ENCODE assay signal across 1 cellular context in the genomic region with DNA sequence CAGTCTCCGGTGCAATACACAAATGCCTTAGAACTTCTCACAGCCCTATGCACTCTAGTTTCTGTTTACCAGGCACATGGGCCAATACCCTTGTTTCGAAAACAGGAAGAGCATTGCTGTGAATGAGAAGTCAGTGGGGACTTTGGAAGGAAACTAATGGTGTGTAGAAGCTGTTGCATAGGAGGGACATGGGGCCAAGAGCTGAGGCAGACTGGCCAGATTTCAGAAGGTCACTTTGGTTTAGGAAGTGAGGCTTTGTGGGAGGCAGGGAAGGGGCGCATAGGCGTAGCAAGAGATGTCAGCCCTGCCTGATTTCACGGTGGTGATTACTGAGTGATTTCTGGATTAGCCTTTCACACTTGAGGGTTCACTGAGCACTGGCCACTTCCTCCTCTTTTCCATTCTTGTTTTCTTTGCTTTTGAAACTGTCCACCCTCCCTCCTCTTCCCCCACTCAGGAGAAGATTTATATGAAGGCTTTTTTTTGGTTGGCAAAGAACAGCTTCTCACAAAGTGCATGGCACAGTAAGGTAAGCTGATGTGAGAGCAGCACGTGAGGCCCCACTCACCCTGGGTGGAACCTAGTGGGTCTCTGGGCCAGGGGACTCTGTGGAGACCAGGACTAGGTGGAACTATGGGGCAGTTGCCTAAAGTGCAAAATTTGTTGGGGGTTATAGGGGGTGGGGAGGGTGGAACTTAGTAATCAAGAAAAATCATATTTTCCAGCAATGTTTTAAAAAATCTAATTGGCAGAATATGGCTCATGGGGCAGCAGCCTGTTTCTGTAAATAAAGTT.
TF ChIP-seq lines count a peak whose summit lies in the region.

No MANE protein-coding gene starts in this region.

TF ChIP-seq in GM12878, 131 proteins besides CTCF, POLR2A, EP300 and RAD21 (continued from another document):
- TF ChIP-seq, protein P1, sequence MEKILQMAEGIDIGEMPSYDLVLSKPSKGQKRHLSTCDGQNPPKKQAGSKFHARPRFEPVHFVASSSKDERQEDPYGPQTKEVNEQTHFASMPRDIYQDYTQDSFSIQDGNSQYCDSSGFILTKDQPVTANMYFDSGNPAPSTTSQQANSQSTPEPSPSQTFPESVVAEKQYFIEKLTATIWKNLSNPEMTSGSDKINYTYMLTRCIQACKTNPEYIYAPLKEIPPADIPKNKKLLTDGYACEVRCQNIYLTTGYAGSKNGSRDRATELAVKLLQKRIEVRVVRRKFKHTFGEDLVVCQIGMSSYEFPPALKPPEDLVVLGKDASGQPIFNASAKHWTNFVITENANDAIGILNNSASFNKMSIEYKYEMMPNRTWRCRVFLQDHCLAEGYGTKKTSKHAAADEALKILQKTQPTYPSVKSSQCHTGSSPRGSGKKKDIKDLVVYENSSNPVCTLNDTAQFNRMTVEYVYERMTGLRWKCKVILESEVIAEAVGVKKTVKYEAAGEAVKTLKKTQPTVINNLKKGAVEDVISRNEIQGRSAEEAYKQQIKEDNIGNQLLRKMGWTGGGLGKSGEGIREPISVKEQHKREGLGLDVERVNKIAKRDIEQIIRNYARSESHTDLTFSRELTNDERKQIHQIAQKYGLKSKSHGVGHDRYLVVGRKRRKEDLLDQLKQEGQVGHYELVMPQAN (conservative IDR thresholded peaks at IDR 0.05) = no peak
- peak; percentile 97 for TF ChIP-seq EED (IDR thresholded peaks at IDR 0.05; ENCODE audit: low read depth)
- peak; percentile 51 for TF ChIP-seq MEF2B (IDR thresholded peaks at IDR 0.05; ENCODE audit: partially characterized antibody, poor library complexity, severe bottlenecking)
- TF ChIP-seq WRNIP1 (IDR thresholded peaks at IDR 0.05; ENCODE audit: borderline replicate concordance, low read depth, low read length) = no peak
- TF ChIP-seq, protein P2, sequence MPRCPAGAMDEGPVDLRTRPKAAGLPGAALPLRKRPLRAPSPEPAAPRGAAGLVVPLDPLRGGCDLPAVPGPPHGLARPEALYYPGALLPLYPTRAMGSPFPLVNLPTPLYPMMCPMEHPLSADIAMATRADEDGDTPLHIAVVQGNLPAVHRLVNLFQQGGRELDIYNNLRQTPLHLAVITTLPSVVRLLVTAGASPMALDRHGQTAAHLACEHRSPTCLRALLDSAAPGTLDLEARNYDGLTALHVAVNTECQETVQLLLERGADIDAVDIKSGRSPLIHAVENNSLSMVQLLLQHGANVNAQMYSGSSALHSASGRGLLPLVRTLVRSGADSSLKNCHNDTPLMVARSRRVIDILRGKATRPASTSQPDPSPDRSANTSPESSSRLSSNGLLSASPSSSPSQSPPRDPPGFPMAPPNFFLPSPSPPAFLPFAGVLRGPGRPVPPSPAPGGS (IDR thresholded peaks at IDR 0.05; ENCODE audit: borderline replicate concordance, insufficient read depth, low read depth, low read length, poor library complexity, severe bottlenecking) = peak; percentile 41
- TF ChIP-seq, protein P3, sequence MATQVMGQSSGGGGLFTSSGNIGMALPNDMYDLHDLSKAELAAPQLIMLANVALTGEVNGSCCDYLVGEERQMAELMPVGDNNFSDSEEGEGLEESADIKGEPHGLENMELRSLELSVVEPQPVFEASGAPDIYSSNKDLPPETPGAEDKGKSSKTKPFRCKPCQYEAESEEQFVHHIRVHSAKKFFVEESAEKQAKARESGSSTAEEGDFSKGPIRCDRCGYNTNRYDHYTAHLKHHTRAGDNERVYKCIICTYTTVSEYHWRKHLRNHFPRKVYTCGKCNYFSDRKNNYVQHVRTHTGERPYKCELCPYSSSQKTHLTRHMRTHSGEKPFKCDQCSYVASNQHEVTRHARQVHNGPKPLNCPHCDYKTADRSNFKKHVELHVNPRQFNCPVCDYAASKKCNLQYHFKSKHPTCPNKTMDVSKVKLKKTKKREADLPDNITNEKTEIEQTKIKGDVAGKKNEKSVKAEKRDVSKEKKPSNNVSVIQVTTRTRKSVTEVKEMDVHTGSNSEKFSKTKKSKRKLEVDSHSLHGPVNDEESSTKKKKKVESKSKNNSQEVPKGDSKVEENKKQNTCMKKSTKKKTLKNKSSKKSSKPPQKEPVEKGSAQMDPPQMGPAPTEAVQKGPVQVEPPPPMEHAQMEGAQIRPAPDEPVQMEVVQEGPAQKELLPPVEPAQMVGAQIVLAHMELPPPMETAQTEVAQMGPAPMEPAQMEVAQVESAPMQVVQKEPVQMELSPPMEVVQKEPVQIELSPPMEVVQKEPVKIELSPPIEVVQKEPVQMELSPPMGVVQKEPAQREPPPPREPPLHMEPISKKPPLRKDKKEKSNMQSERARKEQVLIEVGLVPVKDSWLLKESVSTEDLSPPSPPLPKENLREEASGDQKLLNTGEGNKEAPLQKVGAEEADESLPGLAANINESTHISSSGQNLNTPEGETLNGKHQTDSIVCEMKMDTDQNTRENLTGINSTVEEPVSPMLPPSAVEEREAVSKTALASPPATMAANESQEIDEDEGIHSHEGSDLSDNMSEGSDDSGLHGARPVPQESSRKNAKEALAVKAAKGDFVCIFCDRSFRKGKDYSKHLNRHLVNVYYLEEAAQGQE (IDR thresholded peaks at IDR 0.05; ENCODE audit: low read depth, low read length) = no peak
- TF ChIP-seq STAT3 (IDR thresholded peaks at IDR 0.05; ENCODE audit: low read depth, low read length) = no peak
- TF ChIP-seq EZH2 (IDR thresholded peaks at IDR 0.05; ENCODE audit: borderline replicate concordance, control insufficient read depth, low read depth, low read length) = no peak
- no peak for TF ChIP-seq ZNF622 (IDR thresholded peaks at IDR 0.05)
- TF ChIP-seq FOS (IDR thresholded peaks at IDR 0.05; ENCODE audit: borderline replicate concordance, extremely low read depth, insufficient read length) = no peak
- TF ChIP-seq MTA2 (IDR thresholded peaks at IDR 0.05; ENCODE audit: low read depth) = peak; percentile 87
- TF ChIP-seq MYB (IDR thresholded peaks at IDR 0.05; ENCODE audit: borderline replicate concordance, low read depth, low read length) = no peak
- TF ChIP-seq SREBF2 (IDR thresholded peaks at IDR 0.05; ENCODE audit: low read length) = no peak
- TF ChIP-seq MYC (IDR thresholded peaks at IDR 0.05; ENCODE audit: insufficient read depth, insufficient read length, insufficient replicate concordance, low read length, severe bottlenecking) = no peak
- TF ChIP-seq BMI1 (IDR thresholded peaks at IDR 0.05; ENCODE audit: borderline replicate concordance) = no peak
- peak; percentile 90 for TF ChIP-seq JUNB (IDR thresholded peaks at IDR 0.05)
- no peak for TF ChIP-seq NR2C2 (IDR thresholded peaks at IDR 0.05; ENCODE audit: borderline replicate concordance, control insufficient read depth, insufficient read length, low read depth)
- peak; percentile 64 for TF ChIP-seq SP1 (IDR thresholded peaks at IDR 0.05; ENCODE audit: low read depth, low read length)
- TF ChIP-seq, protein P4, sequence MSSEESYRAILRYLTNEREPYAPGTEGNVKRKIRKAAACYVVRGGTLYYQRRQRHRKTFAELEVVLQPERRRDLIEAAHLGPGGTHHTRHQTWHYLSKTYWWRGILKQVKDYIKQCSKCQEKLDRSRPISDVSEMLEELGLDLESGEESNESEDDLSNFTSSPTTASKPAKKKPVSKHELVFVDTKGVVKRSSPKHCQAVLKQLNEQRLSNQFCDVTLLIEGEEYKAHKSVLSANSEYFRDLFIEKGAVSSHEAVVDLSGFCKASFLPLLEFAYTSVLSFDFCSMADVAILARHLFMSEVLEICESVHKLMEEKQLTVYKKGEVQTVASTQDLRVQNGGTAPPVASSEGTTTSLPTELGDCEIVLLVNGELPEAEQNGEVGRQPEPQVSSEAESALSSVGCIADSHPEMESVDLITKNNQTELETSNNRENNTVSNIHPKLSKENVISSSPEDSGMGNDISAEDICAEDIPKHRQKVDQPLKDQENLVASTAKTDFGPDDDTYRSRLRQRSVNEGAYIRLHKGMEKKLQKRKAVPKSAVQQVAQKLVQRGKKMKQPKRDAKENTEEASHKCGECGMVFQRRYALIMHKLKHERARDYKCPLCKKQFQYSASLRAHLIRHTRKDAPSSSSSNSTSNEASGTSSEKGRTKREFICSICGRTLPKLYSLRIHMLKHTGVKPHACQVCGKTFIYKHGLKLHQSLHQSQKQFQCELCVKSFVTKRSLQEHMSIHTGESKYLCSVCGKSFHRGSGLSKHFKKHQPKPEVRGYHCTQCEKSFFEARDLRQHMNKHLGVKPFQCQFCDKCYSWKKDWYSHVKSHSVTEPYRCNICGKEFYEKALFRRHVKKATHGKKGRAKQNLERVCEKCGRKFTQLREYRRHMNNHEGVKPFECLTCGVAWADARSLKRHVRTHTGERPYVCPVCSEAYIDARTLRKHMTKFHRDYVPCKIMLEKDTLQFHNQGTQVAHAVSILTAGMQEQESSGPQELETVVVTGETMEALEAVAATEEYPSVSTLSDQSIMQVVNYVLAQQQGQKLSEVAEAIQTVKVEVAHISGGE (CRISPR knock-in tag; IDR thresholded peaks at IDR 0.05) = no peak
